27 cellular contexts compared by ENCODE assay signal in the genomic region with DNA sequence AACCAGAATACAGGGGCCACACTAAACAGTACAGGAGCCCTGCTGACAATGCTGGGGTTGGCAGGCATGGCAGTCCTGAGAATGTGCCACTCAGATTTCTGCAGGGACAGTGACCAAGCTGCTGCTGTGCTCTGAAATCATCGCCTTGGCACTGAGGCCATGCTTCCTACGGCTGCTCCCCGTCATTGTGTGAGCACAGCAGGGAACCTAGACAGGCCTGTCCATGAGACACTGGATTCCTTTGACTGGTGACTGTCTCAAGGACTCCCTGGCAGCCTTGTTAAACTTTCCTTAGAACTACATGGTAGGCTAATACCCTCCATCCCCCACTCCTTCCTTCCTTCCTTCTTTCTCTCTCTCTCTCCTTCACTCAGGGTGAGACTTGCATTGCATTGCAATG.
DNase-seq lines count a peak whose midpoint lies in the region; ATAC-seq, FAIRE-seq and TF ChIP-seq lines count a peak whose summit lies in the region.
"Had no signal": no experiment of that assay in that cellular context is flagged by ENCODE, and none has a peak within 500 bp of the region (broad histone marks: within the 10 kb centered on the region; RNA-seq: fewer than 3 reads in every experiment).

No MANE protein-coding gene starts in this region.

- WGBS in iPS DF 6.9 (ENCODE audit: insufficient coverage, insufficient read length) = no CpG with 5 or more reads among the region's 3 CpGs
- WGBS in tibial nerve, 2 donors = 68 to 85% methylated on average over 3 of the region's 3 CpGs

- no peaks in the 10 kb centered on the region for H3K4me1 ChIP-seq in astrocyte (ENCODE audit: insufficient read depth, low read length)
- H3K4me1 ChIP-seq in iPS DF 6.9 (ENCODE audit: control insufficient read depth, insufficient read depth, low read length) = no peaks in the 10 kb centered on the region
- no peaks in the 10 kb centered on the region for H3K4me1 ChIP-seq in tibial nerve
- H3K4me1 ChIP-seq: ascending aorta, lower lobe of right lung, upper lobe of left lung had no signal

- intact Hi-C loops in Right ventricle myocardium superior (cut with DNase I) = no loop called here

- H3K9me3 ChIP-seq in astrocyte (ENCODE audit: insufficient read depth, low read depth, low read length) (no peaks in the 10 kb centered on the region), iPS DF 6.9 (ENCODE audit: control insufficient read depth, insufficient read depth, low read length) (no peaks in the 10 kb centered on the region), tibial nerve (no peaks in the 10 kb centered on the region)
- H3K9me3 ChIP-seq: ascending aorta, lower lobe of right lung, upper lobe of left lung had no signal

- TF ChIP-seq EP300 in Ishikawa (IDR thresholded peaks at IDR 0.05; ENCODE audit: borderline replicate concordance) = peak; percentile 55; the same call in 1 of the 2 replicates
- no peak for TF ChIP-seq EP300 in tibial nerve (IDR thresholded peaks at IDR 0.05)

- H3K4me1 Mint-ChIP-seq in astrocyte (ENCODE audit: low read depth, unreplicated experiment) = peaks cover 9% of the 10 kb centered on the region
- H3K4me1 Mint-ChIP-seq: activated naive CD4-positive, alpha-beta T cell treated with anti-CD3 and anti-CD28 coated beads, Interleukin-2, amount 50 U/mL, for 24 hours had no signal

- no peak for TF ChIP-seq CTCF in astrocyte (IDR thresholded peaks at IDR 0.05; ENCODE audit: insufficient read depth, low read depth, low read length)
- TF ChIP-seq CTCF in tibial nerve (IDR thresholded peaks at IDR 0.05) = no peak
- TF ChIP-seq CTCF in foreskin fibroblast (IDR thresholded peaks at IDR 0.05; ENCODE audit: low read depth, low read length) = no peak

- H3K27ac Mint-ChIP-seq in astrocyte (ENCODE audit: unreplicated experiment) = no peak overlapping the region
- H3K27ac Mint-ChIP-seq: activated naive CD4-positive, alpha-beta T cell treated with anti-CD3 and anti-CD28 coated beads, Interleukin-2, amount 50 U/mL, for 24 hours; CD4-positive, alpha-beta T cell; T-helper 2 cell treated with Interferon-gamma antibody and Interleukin-4, amounts not matched to agents 5 μg/mL and 100 μg/mL, for 36 hours had no signal

- H3K27me3 Mint-ChIP-seq in astrocyte (ENCODE audit: low read depth, unreplicated experiment) = no peaks in the 10 kb centered on the region
- H3K27me3 Mint-ChIP-seq: activated naive CD4-positive, alpha-beta T cell treated with anti-CD3 and anti-CD28 coated beads, Interleukin-2, amount 50 U/mL, for 24 hours; CD4-positive, alpha-beta T cell had no signal

- H3K36me3 ChIP-seq in astrocyte (ENCODE audit: insufficient read depth, low read length) (no peaks in the 10 kb centered on the region), iPS DF 6.9 (ENCODE audit: control insufficient read depth, insufficient read depth, low read length) (no peaks in the 10 kb centered on the region), tibial nerve (no peaks in the 10 kb centered on the region)
- H3K36me3 ChIP-seq: ascending aorta, lower lobe of right lung, upper lobe of left lung, WERI-Rb-1 had no signal

- peak overlapping the region; percentile 9 for H3K4me3 Mint-ChIP-seq in astrocyte (ENCODE audit: unreplicated experiment)
- H3K4me3 Mint-ChIP-seq: activated naive CD4-positive, alpha-beta T cell treated with anti-CD3 and anti-CD28 coated beads, Interleukin-2, amount 50 U/mL, for 24 hours; CD4-positive, alpha-beta T cell; T-helper 2 cell treated with Interferon-gamma antibody and Interleukin-4, amounts not matched to agents 5 μg/mL and 100 μg/mL, for 36 hours had no signal

- no peak for DNase-seq in astrocyte (ENCODE audit: low read depth)
- peak; percentile 1 for DNase-seq in iPS DF 6.9 (ENCODE audit: low read depth, low spot score)
- DNase-seq in retina = peak; percentile 16
- DNase-seq in tibial nerve (ENCODE audit: low spot score in 2 of 2) = no peak
- no peak for DNase-seq in Right ventricle myocardium superior
- DNase-seq in foreskin fibroblast = no peak
- DNase-seq: activated CD8-positive, alpha-beta memory T cell treated with anti-CD3 and anti-CD28 coated beads, Interleukin-2, amount 50 U/mL, for 4 hours; CD4-positive, alpha-beta T cell; cerebellar nuclear complex; DMS 273 treated with DMSO at 0.1 percent for 48 hours; effector CD4-positive, alpha-beta T cell; foreskin melanocyte; kidney; lower lobe of right lung; NCI-H1436 treated with DMSO at 0.1 percent for 48 hours; NCI-H2227 treated with DMSO at 0.1 percent for 48 hours; NCI-H748 treated with DMSO at 0.1 percent for 48 hours; upper lobe of left lung; WERI-Rb-1 had no signal

- peak; percentile 66 for FAIRE-seq in astrocyte (lab: Jason Lieb, UNC)
- FAIRE-seq: G401.6, kidney had no signal

- ATAC-seq in Right ventricle myocardium superior (ENCODE audit: poor library complexity) (no peak), HG02798 (IDR thresholded peaks at IDR 0.05; ENCODE audit: poor library complexity, unreplicated experiment) (no peak)
- ATAC-seq: lower lobe of right lung had no signal

- no peaks in the 10 kb centered on the region for H3K36me3 Mint-ChIP-seq in astrocyte (ENCODE audit: low read depth, unreplicated experiment)
- H3K36me3 Mint-ChIP-seq: activated naive CD4-positive, alpha-beta T cell treated with anti-CD3 and anti-CD28 coated beads, Interleukin-2, amount 50 U/mL, for 24 hours had no signal

- TF ChIP-seq POLR2A in tibial nerve (IDR thresholded peaks at IDR 0.05) = no peak

- no peaks in the 10 kb centered on the region for H3K79me2 ChIP-seq in astrocyte (ENCODE audit: insufficient read depth, low read length)
- H3K79me2 ChIP-seq: hepatocyte had no signal

- no peak for TF ChIP-seq RAD21 in Ishikawa (IDR thresholded peaks at IDR 0.05; ENCODE audit: low read depth)

- H3K27me3 ChIP-seq in astrocyte (ENCODE audit: insufficient read depth, low read length) = no peaks in the 10 kb centered on the region
- H3K27me3 ChIP-seq in iPS DF 6.9 (ENCODE audit: control insufficient read depth, insufficient read depth, low read length) = no peaks in the 10 kb centered on the region
- H3K27me3 ChIP-seq in tibial nerve = peaks cover 0 to 15% of the 10 kb centered on the region in 2 donors
- H3K27me3 ChIP-seq: ascending aorta, hepatocyte, upper lobe of left lung had no signal

- no peaks in the 10 kb centered on the region for H3K9me3 Mint-ChIP-seq in astrocyte (ENCODE audit: unreplicated experiment)
- H3K9me3 Mint-ChIP-seq: activated naive CD4-positive, alpha-beta T cell treated with anti-CD3 and anti-CD28 coated beads, Interleukin-2, amount 50 U/mL, for 24 hours; CD4-positive, alpha-beta T cell; T-helper 2 cell treated with Interferon-gamma antibody and Interleukin-4, amounts not matched to agents 5 μg/mL and 100 μg/mL, for 36 hours had no signal

- no peak overlapping the region for H3K4me3 ChIP-seq in astrocyte (ENCODE audit: insufficient read depth, low read depth, low read length)
- H3K4me3 ChIP-seq in iPS DF 6.9 (ENCODE audit: low read length) = no peak overlapping the region
- no peak overlapping the region for H3K4me3 ChIP-seq in tibial nerve
- H3K4me3 ChIP-seq in foreskin fibroblast (ENCODE audit: low read depth in 1 of 2, low read length in 2 of 2) = no peak overlapping the region
- H3K4me3 ChIP-seq: ascending aorta, hepatocyte, lower lobe of right lung, upper lobe of left lung had no signal

- H3K27ac ChIP-seq in astrocyte (ENCODE audit: low read depth, low read length) (no peak overlapping the region), iPS DF 6.9 (ENCODE audit: low read length) (no peak overlapping the region), tibial nerve (no peak overlapping the region)
- H3K27ac ChIP-seq: ascending aorta, hepatocyte, KMS-11, lower lobe of right lung, upper lobe of left lung, WERI-Rb-1 had no signal

- H4K20me1 ChIP-seq in astrocyte (ENCODE audit: insufficient read depth, low read length) = no peaks in the 10 kb centered on the region

- H3K4me2 ChIP-seq in astrocyte (ENCODE audit: low read length) = no peak overlapping the region
- H3K4me2 ChIP-seq: hepatocyte, KMS-11 had no signal

- H2AFZ ChIP-seq in astrocyte (ENCODE audit: low read depth, low read length) = no peak overlapping the region
- H2AFZ ChIP-seq: hepatocyte had no signal

- H3K9ac ChIP-seq in astrocyte (ENCODE audit: low read length) = no peak overlapping the region
- H3K9ac ChIP-seq: KMS-11 had no signal

TF ChIP-seq in Ishikawa, 13 proteins besides CTCF, POLR2A, EP300 and RAD21:
- TF ChIP-seq NFIC (IDR thresholded peaks at IDR 0.05) = peak; percentile 56
- TF ChIP-seq YY1 (IDR thresholded peaks at IDR 0.05; ENCODE audit: low read depth) = no peak
- TF ChIP-seq TAF1 (IDR thresholded peaks at IDR 0.05; ENCODE audit: low read depth) = no peak
- peak; percentile 45 for TF ChIP-seq TCF12 (IDR thresholded peaks at IDR 0.05; ENCODE audit: low read depth)
- no peak for TF ChIP-seq FOXM1 (IDR thresholded peaks at IDR 0.05; ENCODE audit: borderline replicate concordance, low read depth)
- TF ChIP-seq EGR1 (IDR thresholded peaks at IDR 0.05) = no peak
- 0 out of 2 replicates have a peak, but pooled peaks have one; percentile 14 for TF ChIP-seq TEAD4 (IDR thresholded peaks at IDR 0.05)

Comparison
In these comparisons a context has a peak if more than half of its experiments do, and no peak if none do; other contexts are left out.
1. DNase-seq: peak in iPS DF 6.9 (single experiment) and retina (single experiment); none in astrocyte (single experiment), tibial nerve (0 of 2), Right ventricle myocardium superior (single experiment) and foreskin fibroblast (0 of 2).